18 cellular contexts compared by ENCODE assay signal in the genomic region with DNA sequence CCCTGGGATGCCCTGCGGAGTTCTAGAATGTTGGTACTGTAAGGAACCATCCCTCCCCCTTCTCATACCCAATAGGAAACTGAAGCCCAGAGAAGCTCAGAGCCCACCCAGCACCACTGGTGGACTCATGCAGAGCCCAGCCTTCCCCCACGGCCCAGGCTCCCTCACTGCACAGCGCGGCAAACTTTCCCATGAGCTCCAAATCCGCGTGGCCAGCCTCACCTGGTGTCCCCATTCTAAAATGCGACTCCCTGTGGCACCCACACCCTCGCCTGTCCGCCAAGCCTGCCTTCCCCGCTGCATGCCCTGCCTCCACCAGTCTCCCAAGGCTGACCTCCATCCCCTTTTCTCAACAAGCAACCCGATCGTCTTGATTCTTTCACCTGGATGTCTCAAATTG.
"Had no signal": no experiment of that assay in that cellular context is flagged by ENCODE, and none has a peak within 500 bp of the region (broad histone marks: within the 10 kb centered on the region; RNA-seq: fewer than 3 reads in every experiment).

No MANE protein-coding gene starts in this region.

- H3K9me3 ChIP-seq: SK-N-SH had no signal

- H3K4me2 ChIP-seq: KMS-11, SK-N-SH had no signal

- DNase-seq: IMR-90, Kasumi-1, MM.1S, NCI-H1092 treated with DMSO at 0.1 percent for 48 hours, NCI-H1436, NCI-H187, NCI-H2029, NCI-H2081 treated with DMSO at 0.1 percent for 48 hours, NCI-H2171, NCI-H226, NCI-H446, NCI-H510A, NCI-H524 treated with DMSO at 0.1 percent for 48 hours, NCI-H69, NCI-H774, SHP77, SK-N-SH had no signal

- H3K27ac ChIP-seq: KMS-11 had no signal

- H3K9ac ChIP-seq: KMS-11, SK-N-SH had no signal
